In genomic region chr5:179800071-179800695, GRCh38 we compare ENCODE assay signal across 19 cellular contexts. TPM values are rescaled to one million over a fixed set of nuclear protein-coding genes. Genes with fewer than 3 reads are reported as not detected.
A peak's percentile ranks its signal among the peaks of the same experiment; 100 is the strongest.
DNase-seq lines count a peak whose midpoint lies in the region; ATAC-seq and TF ChIP-seq lines count a peak whose summit lies in the region.
"Had no signal": no experiment of that assay in that cellular context is flagged by ENCODE, and none has a peak within 500 bp of the region (broad histone marks: within the 10 kb centered on the region; RNA-seq: fewer than 3 reads in every experiment).

No MANE protein-coding gene starts in this region.

- H4K20me1 ChIP-seq in IMR-90 (ENCODE audit: insufficient read depth, low read length): peaks cover 47% of the 10 kb centered on the region
- peaks cover 32% of the 10 kb centered on the region for H4K20me1 ChIP-seq in osteoblast (ENCODE audit: insufficient read depth, low read length)

- no peak overlapping the region for H2AK5ac ChIP-seq in IMR-90 (ENCODE audit: low read depth, low read length)

- H3K79me2 ChIP-seq in osteoblast (ENCODE audit: insufficient read depth, low read length): peaks cover 36% of the 10 kb centered on the region

- H3K36me3 Mint-ChIP-seq in activated T-helper 17 cell treated with anti-CD3 and anti-CD28 coated beads, Interleukin-2, amount 50 U/mL, for 72 hours (ENCODE audit: low read depth): peaks cover 33% of the 10 kb centered on the region

- H3K27me3 ChIP-seq in IMR-90 (ENCODE audit: control insufficient read depth, insufficient read depth, low read length) (no peaks in the 10 kb centered on the region), osteoblast (ENCODE audit: insufficient read depth, low read length) (no peaks in the 10 kb centered on the region)
- H3K27me3 ChIP-seq: BLaER1 treated with 17β-estradiol and CSF1 and Interleukin-3, amounts not matched to agents 10 nM and 100 nM had no signal

- no peak for TF ChIP-seq POLR2A in IMR-90 (IDR thresholded peaks at IDR 0.05; ENCODE audit: low read depth, low read length)

- no peak overlapping the region for H3K14ac ChIP-seq in IMR-90 (replicated peaks; ENCODE audit: low read depth, low read length)

- H3K4me3 ChIP-seq in IMR-90 (ENCODE audit: insufficient read depth, low read depth, low read length) (no peak overlapping the region), osteoblast (ENCODE audit: insufficient read depth, low read length) (no peak overlapping the region)
- H3K4me3 ChIP-seq: BLaER1 treated with 17β-estradiol and CSF1 and Interleukin-3, amounts not matched to agents 10 nM and 100 nM had no signal

- H4K91ac ChIP-seq in IMR-90 (ENCODE audit: insufficient read depth, low read depth, low read length): no peak overlapping the region

- no peak overlapping the region for H3K4ac ChIP-seq in IMR-90 (ENCODE audit: low read depth, low read length)

- ATAC-seq in IMR-90 (ENCODE audit: low read depth) (no peak), GM18909 (IDR thresholded peaks at IDR 0.05; ENCODE audit: poor library complexity, unreplicated experiment) (no peak), HG02759 (IDR thresholded peaks at IDR 0.05; ENCODE audit: unreplicated experiment) (no peak), HG03045 (IDR thresholded peaks at IDR 0.05; ENCODE audit: unreplicated experiment) (no peak)
- no peak for ATAC-seq in activated T-helper 17 cell treated with anti-CD3 and anti-CD28 coated beads, Interleukin-2, amount 50 U/mL, for 72 hours (replicated peaks)
- ATAC-seq: CD8-positive, alpha-beta T cell had no signal

- H3K4me3 Mint-ChIP-seq in activated T-helper 17 cell treated with anti-CD3 and anti-CD28 coated beads, Interleukin-2, amount 50 U/mL, for 72 hours: no peak overlapping the region
- H3K4me3 Mint-ChIP-seq: B cell; CD8-positive, alpha-beta T cell had no signal

- H3K4me2 ChIP-seq in IMR-90 (ENCODE audit: low read depth, low read length) (no peak overlapping the region), osteoblast (ENCODE audit: insufficient read depth, low read length) (no peak overlapping the region)

- H4K5ac ChIP-seq in IMR-90 (ENCODE audit: low read depth, low read length): no peak overlapping the region

- H3K27me3 Mint-ChIP-seq in activated T-helper 17 cell treated with anti-CD3 and anti-CD28 coated beads, Interleukin-2, amount 50 U/mL, for 72 hours: no peaks in the 10 kb centered on the region
- H3K27me3 Mint-ChIP-seq: B cell had no signal

- DNase-seq in GM10266 (ENCODE audit: extremely low spot score) (peak; percentile 21), IMR-90 (no peak), osteoblast (ENCODE audit: insufficient read length, low spot score, missing footprints) (peak; percentile 81), NCI-H2171 (lab: John Stamatoyannopoulos, UW) (no peak)
- DNase-seq: Calu3; CD8-positive, alpha-beta T cell; DMS79 treated with DMSO at 0.1 percent for 48 hours; GF-D8; GOT3; H9; KG1 had no signal

- H2AK9ac ChIP-seq in IMR-90 (replicated peaks; ENCODE audit: low read depth, low read length, poor library complexity): peak overlapping the region; percentile 36

- WGBS in IMR-90 (ENCODE audit: extremely low coverage in 2 of 2, insufficient read length in 1 of 2), 2 experiments: 96% methylated on average over 5 of the region's 21 CpGs; no CpG with 5 or more reads in 1 of the 2 experiments

- dilution Hi-C loops in IMR-90 (cut with HindIII; ENCODE audit: low sequenced_read_pairs, unreplicated experiment): no loop called here

- no TSS peak for BruUV-seq in IMR-90 (replicated peaks; lab: Mats Ljungman, UMichigan)

- peak overlapping the region; percentile 80 for H3K27ac Mint-ChIP-seq in activated T-helper 17 cell treated with anti-CD3 and anti-CD28 coated beads, Interleukin-2, amount 50 U/mL, for 72 hours
- H3K27ac Mint-ChIP-seq: B cell; CD8-positive, alpha-beta T cell had no signal

- 0 out of 2 replicates have a peak, but pooled peaks cover 2% of the 10 kb centered on the region for H3K9me1 ChIP-seq in IMR-90 (ENCODE audit: insufficient read depth, low read length)

- H3K4me1 Mint-ChIP-seq in activated T-helper 17 cell treated with anti-CD3 and anti-CD28 coated beads, Interleukin-2, amount 50 U/mL, for 72 hours: peaks cover 26% of the 10 kb centered on the region

- intact Hi-C loops in IMR-90 (cut with micrococcal nuclease): loop anchor here (5.0 kb wide), 1 partner anchor 107 kb away; the partner anchor contains the start of gene TBC1D9B

- CTCF ChIA-PET in IMR-90 (lab: Yijun Ruan, JAX): no interaction called here

- H3K9me3 Mint-ChIP-seq in activated T-helper 17 cell treated with anti-CD3 and anti-CD28 coated beads, Interleukin-2, amount 50 U/mL, for 72 hours: no peaks in the 10 kb centered on the region
- H3K9me3 Mint-ChIP-seq: CD8-positive, alpha-beta T cell; H9 had no signal

- H2BK5ac ChIP-seq in IMR-90 (ENCODE audit: low read depth, low read length, poor library complexity, severe bottlenecking): no peak overlapping the region

- H3K27ac ChIP-seq in IMR-90 (ENCODE audit: insufficient read depth, low read length) (no peak overlapping the region), osteoblast (ENCODE audit: low read depth, low read length) (no peak overlapping the region)
- H3K27ac ChIP-seq: BLaER1 treated with 17β-estradiol and CSF1 and Interleukin-3, amounts not matched to agents 10 nM and 100 nM; HL-60 had no signal

- H3K56ac ChIP-seq in IMR-90 (ENCODE audit: extremely low read depth, insufficient read depth, low read length): no peak overlapping the region

- H3K36me3 ChIP-seq in IMR-90 (ENCODE audit: control insufficient read depth, insufficient read depth, low read length): peaks cover 53% of the 10 kb centered on the region
- peaks cover 35% of the 10 kb centered on the region for H3K36me3 ChIP-seq in osteoblast (ENCODE audit: insufficient read depth, low read length)

- in situ Hi-C loops in IMR-90 (cut with MboI; ENCODE audit: low sequenced_read_pairs): no loop called here

- H2BK20ac ChIP-seq in IMR-90 (ENCODE audit: low read depth, low read length): no peak overlapping the region

- peaks cover 26 to 53% of the 10 kb centered on the region in 2 experiments for H3K79me1 ChIP-seq in IMR-90 (ENCODE audit: low read depth in 1 of 2, low read length in 2 of 2)

- no peak overlapping the region for H2BK120ac ChIP-seq in IMR-90 (ENCODE audit: low read depth, low read length)

- no peak overlapping the region for H3K18ac ChIP-seq in IMR-90 (ENCODE audit: low read depth, low read length)

- no peak overlapping the region for H4K8ac ChIP-seq in IMR-90 (ENCODE audit: low read depth in 2 of 2, low read length in 2 of 2)

- no peak overlapping the region for H3K23ac ChIP-seq in IMR-90 (ENCODE audit: low read depth, low read length)

- H3K9ac ChIP-seq in IMR-90 (ENCODE audit: low read depth, low read length): no peak overlapping the region

- TF ChIP-seq CTCF in GM10266 (IDR thresholded peaks at IDR 0.05; ENCODE audit: control insufficient read depth, insufficient read depth, low read depth, missing control alignments): no peak
- no peak for TF ChIP-seq CTCF in IMR-90 (conservative IDR thresholded peaks at IDR 0.05; ENCODE audit: low read depth, low read length)
- no peak for TF ChIP-seq CTCF in osteoblast (IDR thresholded peaks at IDR 0.05; ENCODE audit: extremely low read depth, low read depth, low read length)

- POLR2A ChIA-PET in IMR-90 (lab: Charles Lee; ENCODE audit: unreplicated experiment): no interaction called here

- H2AFZ ChIP-seq in IMR-90 (replicated peaks; ENCODE audit: low read length, poor library complexity): no peak overlapping the region
- no peak overlapping the region for H2AFZ ChIP-seq in osteoblast (ENCODE audit: low read length)

- no peak overlapping the region for H2BK15ac ChIP-seq in IMR-90 (ENCODE audit: low read depth, low read length)

- H3K9me3 ChIP-seq in IMR-90 (ENCODE audit: control insufficient read depth, insufficient read depth, low read length) (no peaks in the 10 kb centered on the region), osteoblast (ENCODE audit: low read depth, low read length) (no peaks in the 10 kb centered on the region)
- H3K9me3 ChIP-seq: BLaER1 treated with 17β-estradiol and CSF1 and Interleukin-3, amounts not matched to agents 10 nM and 100 nM had no signal

- no peak for TF ChIP-seq RAD21 in IMR-90 (IDR thresholded peaks at IDR 0.05; ENCODE audit: low read length)

- H3K4me1 ChIP-seq in IMR-90 (ENCODE audit: control insufficient read depth, insufficient read depth, low read length) (peaks cover 25% of the 10 kb centered on the region), osteoblast (ENCODE audit: insufficient read depth, low read length) (peaks cover 25% of the 10 kb centered on the region)

TF ChIP-seq in IMR-90, 13 proteins besides CTCF, POLR2A, EP300 and RAD21 (continues in another document):
- TF ChIP-seq FOS (IDR thresholded peaks at IDR 0.05; ENCODE audit: low read depth, low read length) (no peak), MXI1 (IDR thresholded peaks at IDR 0.05; ENCODE audit: borderline replicate concordance, low read depth, low read length) (no peak), MAZ (IDR thresholded peaks at IDR 0.05; ENCODE audit: borderline replicate concordance, low read depth, low read length) (no peak)

RNA-seq across cellular contexts. Expression of gene LTC4S, which starts 6.4 kb away (rescaled TPM):
- not detected in 2 replicates for total RNA-seq in IMR-90 (2012; rRNA removed)
- polyA plus RNA-seq in IMR-90 (2012; rRNA removed): 0.72 and 1.9 TPM in 2 replicates
- polyA plus RNA-seq in IMR-90 (2012; cell fraction: cytosol; rRNA removed): 1.3 and 3.2 TPM in 2 replicates
- 2.3 and 12.6 TPM in 2 replicates for polyA plus RNA-seq in IMR-90 (2012; cell fraction: nucleus; rRNA removed; ENCODE audit: low replicate concordance)
- total RNA-seq in activated T-helper 17 cell treated with anti-CD3 and anti-CD28 coated beads, Interleukin-2, amount 50 U/mL, for 72 hours: 1 to 10 TPM; 1.3 to 1.4 TPM
- total RNA-seq in osteoblast: 1.4 and 1.5 TPM in 2 replicates
- total RNA-seq: HT1080 had no signal

RNA-seq across cellular contexts. Expression of gene MGAT4B, which starts 6.5 kb away (rescaled TPM):
- total RNA-seq in IMR-90 (2012; rRNA removed): 53.9 and 73.7 TPM in 2 replicates
- polyA plus RNA-seq in IMR-90 (2012; rRNA removed): 155 and 164 TPM in 2 replicates
- 148 and 266 TPM in 2 replicates for polyA plus RNA-seq in IMR-90 (2012; cell fraction: cytosol; rRNA removed)
- 388 and 999 TPM in 2 replicates for polyA plus RNA-seq in IMR-90 (2012; cell fraction: nucleus; rRNA removed; ENCODE audit: low replicate concordance)
- 10 to 100 TPM; 56.1 to 68.5 TPM for total RNA-seq in activated T-helper 17 cell treated with anti-CD3 and anti-CD28 coated beads, Interleukin-2, amount 50 U/mL, for 72 hours
- 90.5 and 95.9 TPM in 2 replicates for total RNA-seq in osteoblast

RNA-seq across cellular contexts. Expression of gene SQSTM1, which starts 20.5 kb away (rescaled TPM):
- total RNA-seq in IMR-90 (2012; rRNA removed): 168 and 184 TPM in 2 replicates
- 152 and 201 TPM in 2 replicates for polyA plus RNA-seq in IMR-90 (2012; rRNA removed)
- polyA plus RNA-seq in IMR-90 (2012; cell fraction: cytosol; rRNA removed): 153 and 219 TPM in 2 replicates
- polyA plus RNA-seq in IMR-90 (2012; cell fraction: nucleus; rRNA removed; ENCODE audit: low replicate concordance): 377 and 407 TPM in 2 replicates
- total RNA-seq in activated T-helper 17 cell treated with anti-CD3 and anti-CD28 coated beads, Interleukin-2, amount 50 U/mL, for 72 hours: 100 to 1,000 TPM; 130 to 188 TPM
- total RNA-seq in osteoblast: 826 and 992 TPM in 2 replicates

RNA-seq across cellular contexts. Expression of gene MRNIP, which starts 58.4 kb away (rescaled TPM):
- total RNA-seq in IMR-90 (2012; rRNA removed) (6.6 and 7.2 TPM in 2 replicates), osteoblast (10.1 and 12.7 TPM in 2 replicates)
- polyA plus RNA-seq in IMR-90 (2012; rRNA removed): 20.3 and 24.7 TPM in 2 replicates
- 9.9 and 11.2 TPM in 2 replicates for polyA plus RNA-seq in IMR-90 (2012; cell fraction: cytosol; rRNA removed)
- 140 and 168 TPM in 2 replicates for polyA plus RNA-seq in IMR-90 (2012; cell fraction: nucleus; rRNA removed; ENCODE audit: low replicate concordance)
- total RNA-seq in activated T-helper 17 cell treated with anti-CD3 and anti-CD28 coated beads, Interleukin-2, amount 50 U/mL, for 72 hours: 10 to 100 TPM; 17.4 to 35.2 TPM

Comparison
In these comparisons a context has a peak if more than half of its experiments do, and no peak if none do; other contexts are left out.
1. DNase-seq: peak in GM10266 (single experiment) and osteoblast (single experiment); none in IMR-90 (single experiment) and NCI-H2171 (single experiment).